Comparison of ENCODE assay signal across 3 cellular contexts in genomic region chr7:93047514-93048099, GRCh38.
A peak's percentile ranks its signal among the peaks of the same experiment; 100 is the strongest.
TF ChIP-seq lines count a peak whose summit lies in the region.

No MANE protein-coding gene starts in this region.

TF ChIP-seq in K562, 482 proteins besides CTCF, POLR2A, EP300 and RAD21:
- TF ChIP-seq DPF2 (IDR thresholded peaks at IDR 0.05) (0 out of 2 replicates have a peak, but pooled peaks have one; percentile 24), TSC22D4 (tag; IDR thresholded peaks at IDR 0.05) (no peak), MYBL2 (IDR thresholded peaks at IDR 0.05; ENCODE audit: low read depth) (no peak), MYBL2 (CRISPR knock-in tag; IDR thresholded peaks at IDR 0.05; ENCODE audit: borderline replicate concordance) (no peak), ZBTB7A (IDR thresholded peaks at IDR 0.05; ENCODE audit: borderline replicate concordance, control insufficient read depth, low read depth, low read length) (no peak), LCOR (CRISPR knock-in tag; IDR thresholded peaks at IDR 0.05) (no peak), ZNF644 (tag; IDR thresholded peaks at IDR 0.05; ENCODE audit: low read depth) (no peak), FOXA1 (IDR thresholded peaks at IDR 0.05; ENCODE audit: borderline replicate concordance) (no peak), SMARCC2 (IDR thresholded peaks at IDR 0.05; ENCODE audit: low read depth) (no peak), SMAD4 (CRISPR knock-in tag; conservative IDR thresholded peaks at IDR 0.05) (no peak), CREB3 (tag; conservative IDR thresholded peaks at IDR 0.05; ENCODE audit: low read depth) (no peak), ETV6 (IDR thresholded peaks at IDR 0.05; ENCODE audit: borderline replicate concordance in 1 of 2, low read depth in 2 of 2, low read length in 1 of 2) (no peak), ETV6 (CRISPR knock-in tag; IDR thresholded peaks at IDR 0.05; ENCODE audit: borderline replicate concordance) (no peak), BRD9 (IDR thresholded peaks at IDR 0.05; ENCODE audit: low read depth, partially characterized antibody) (no peak), SMARCB1 (IDR thresholded peaks at IDR 0.05; ENCODE audit: insufficient read length, low read depth) (peak; percentile 56), ZNF146 (CRISPR knock-in tag; IDR thresholded peaks at IDR 0.05; ENCODE audit: unreplicated experiment) (no peak)

TF ChIP-seq in SK-N-SH, 30 proteins besides CTCF, POLR2A, EP300 and RAD21:
- no peak for TF ChIP-seq MAX (IDR thresholded peaks at IDR 0.05; ENCODE audit: low read depth)
- no peak for TF ChIP-seq POLR2AphosphoS5 (IDR thresholded peaks at IDR 0.05; ENCODE audit: low read depth, low read length)
- no peak for TF ChIP-seq ELF1 (IDR thresholded peaks at IDR 0.05)
- TF ChIP-seq EZH2phosphoT487 (IDR thresholded peaks at IDR 0.05; ENCODE audit: borderline replicate concordance, low read depth): no peak
- TF ChIP-seq SIN3A (IDR thresholded peaks at IDR 0.05; ENCODE audit: borderline replicate concordance, low read depth, low read length): no peak
- TF ChIP-seq IRF3 (IDR thresholded peaks at IDR 0.05; ENCODE audit: low read depth, low read length): no peak
- TF ChIP-seq NRF1 (IDR thresholded peaks at IDR 0.05; ENCODE audit: low read depth, low read length): no peak
- no peak for TF ChIP-seq NFIC (IDR thresholded peaks at IDR 0.05; ENCODE audit: borderline replicate concordance)
- TF ChIP-seq RFX5 (IDR thresholded peaks at IDR 0.05; ENCODE audit: low read length): no peak
- no peak for TF ChIP-seq RXRA (IDR thresholded peaks at IDR 0.05; ENCODE audit: borderline replicate concordance, low read depth)
- no peak for TF ChIP-seq REST (IDR thresholded peaks at IDR 0.05; ENCODE audit: low read depth, low read length)
- no peak for TF ChIP-seq GABPA (IDR thresholded peaks at IDR 0.05; ENCODE audit: low read depth)

TF ChIP-seq in WTC11, 78 proteins besides CTCF, POLR2A, EP300 and RAD21:
- TF ChIP-seq ZSCAN18 (CRISPR knock-in tag; IDR thresholded peaks at IDR 0.05): no peak
- TF ChIP-seq GRHL2 (CRISPR knock-in tag; IDR thresholded peaks at IDR 0.05; ENCODE audit: insufficient replicate concordance, severe bottlenecking): no peak
- TF ChIP-seq NFYB (CRISPR knock-in tag; conservative IDR thresholded peaks at IDR 0.05; ENCODE audit: low read depth): no peak
